16 cellular contexts compared by ENCODE assay signal in the genomic region with DNA sequence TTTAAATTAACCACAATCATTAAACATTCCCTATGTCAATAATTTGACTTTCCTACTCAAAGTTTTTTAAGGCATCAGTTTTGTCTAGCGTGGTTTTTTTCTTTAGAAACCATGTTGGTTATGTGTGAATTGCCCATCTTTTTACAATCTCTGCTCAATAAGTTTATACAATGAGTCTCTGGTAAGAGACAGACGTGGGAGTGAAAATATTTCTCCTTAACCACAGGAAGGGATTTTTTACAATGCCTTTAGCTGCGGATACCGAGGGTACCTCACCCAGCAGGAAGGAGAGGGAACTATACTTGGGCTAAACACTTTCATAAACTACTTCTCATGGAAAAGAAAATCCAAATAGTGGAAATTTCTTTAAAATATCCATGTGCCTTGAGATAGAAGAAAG.
A peak's percentile ranks its signal among the peaks of the same experiment; 100 is the strongest.
DNase-seq lines count a peak whose midpoint lies in the region; ATAC-seq, FAIRE-seq and TF ChIP-seq lines count a peak whose summit lies in the region.
"Had no signal": no experiment of that assay in that cellular context is flagged by ENCODE, and none has a peak within 500 bp of the region (broad histone marks: within the 10 kb centered on the region; RNA-seq: fewer than 3 reads in every experiment).

No MANE protein-coding gene starts in this region.

- TF ChIP-seq CTCF in AG10803 (conservative IDR thresholded peaks at IDR 0.05; ENCODE audit: low read length) (no peak), brain (conservative IDR thresholded peaks at IDR 0.05) (no peak), upper lobe of right lung (IDR thresholded peaks at IDR 0.05) (no peak), natural killer cell (IDR thresholded peaks at IDR 0.05) (no peak)

- H3K9me3 ChIP-seq in KOPT-K1 (ENCODE audit: insufficient read depth, low read length, poor library complexity, severe bottlenecking) (no peaks in the 10 kb centered on the region), muscle layer of duodenum (ENCODE audit: control insufficient read depth in 1 of 2, low read length in 2 of 2) (no peaks in the 10 kb centered on the region), upper lobe of right lung (no peaks in the 10 kb centered on the region)

- no peaks in the 10 kb centered on the region for H3K27me3 ChIP-seq in muscle layer of duodenum (ENCODE audit: low read depth, low read length)
- H3K27me3 ChIP-seq in upper lobe of right lung = no peaks in the 10 kb centered on the region

- H3K4me3 ChIP-seq in AG10803 (ENCODE audit: low read length) (no peak overlapping the region), muscle layer of duodenum (ENCODE audit: low read depth in 1 of 2, low read length in 2 of 2) (no peak overlapping the region), upper lobe of right lung (no peak overlapping the region)

- peaks cover 18% of the 10 kb centered on the region for H3K36me3 ChIP-seq in KOPT-K1 (ENCODE audit: insufficient read depth, low read length)
- peaks cover 5 to 11% of the 10 kb centered on the region in 2 donors for H3K36me3 ChIP-seq in muscle layer of duodenum (ENCODE audit: control insufficient read depth in 1 of 2, insufficient read depth in 2 of 2, low read length in 2 of 2)
- H3K36me3 ChIP-seq in upper lobe of right lung = no peaks in the 10 kb centered on the region

- H3K27me3 Mint-ChIP-seq in brain = no peaks in the 10 kb centered on the region
- H3K27me3 Mint-ChIP-seq in natural killer cell (ENCODE audit: low read depth in 2 of 2) = no peaks in the 10 kb centered on the region
- H3K27me3 Mint-ChIP-seq: activated T-cell treated with anti-CD3 and anti-CD28 coated beads, Interleukin-2, amount 50 U/mL, for 24 hours; stimulated activated naive CD8-positive, alpha-beta T cell treated with anti-CD3 and anti-CD28 coated beads, Interleukin-15, Interleukin-2, amounts not matched to agents 100 ng/mL and 50 ng/mL, for 24 hours had no signal

- H3K4me1 ChIP-seq in muscle layer of duodenum (ENCODE audit: control insufficient read depth in 1 of 2, insufficient read depth in 2 of 2, low read length in 2 of 2) (peaks cover 37 to 49% of the 10 kb centered on the region in 2 donors), upper lobe of right lung (peaks cover 44% of the 10 kb centered on the region)

- H3K36me3 Mint-ChIP-seq in brain (peaks cover 10% of the 10 kb centered on the region), natural killer cell (no peaks in the 10 kb centered on the region)

- H3K4me3 Mint-ChIP-seq in brain = no peak overlapping the region
- H3K4me3 Mint-ChIP-seq in natural killer cell = no peak overlapping the region
- H3K4me3 Mint-ChIP-seq: activated T-cell treated with anti-CD3 and anti-CD28 coated beads, Interleukin-2, amount 50 U/mL, for 24 hours; stimulated activated naive CD8-positive, alpha-beta T cell treated with anti-CD3 and anti-CD28 coated beads, Interleukin-15, Interleukin-2, amounts not matched to agents 100 ng/mL and 50 ng/mL, for 24 hours; T-helper 1 cell treated with Interleukin-12 subunit alpha and Interleukin-12 subunit beta and Interleukin-4 antibody, amounts not matched to agents 30 μg/mL and 1 μg/mL, for 36 hours had no signal

- H3K9me3 Mint-ChIP-seq in brain = no peaks in the 10 kb centered on the region
- H3K9me3 Mint-ChIP-seq in natural killer cell = no peaks in the 10 kb centered on the region
- H3K9me3 Mint-ChIP-seq: activated T-cell treated with anti-CD3 and anti-CD28 coated beads, Interleukin-2, amount 50 U/mL, for 24 hours; stimulated activated naive CD8-positive, alpha-beta T cell treated with anti-CD3 and anti-CD28 coated beads, Interleukin-15, Interleukin-2, amounts not matched to agents 100 ng/mL and 50 ng/mL, for 24 hours; T-helper 1 cell treated with Interleukin-12 subunit alpha and Interleukin-12 subunit beta and Interleukin-4 antibody, amounts not matched to agents 30 μg/mL and 1 μg/mL, for 36 hours had no signal

- ATAC-seq in upper lobe of right lung = no peak
- ATAC-seq in natural killer cell = no peak

- no peak for FAIRE-seq in H54 (lab: Jason Lieb, UNC)

- DNase-seq in AG10803 (ENCODE audit: low read depth) (peak; percentile 27), H54 (ENCODE audit: insufficient read length, low spot score) (no peak), upper lobe of right lung (no peak), natural killer cell (no peak), NCI-H524 treated with DMSO at 0.1 percent for 48 hours (lab: John Stamatoyannopoulos, UW) (no peak)
- DNase-seq: activated CD4-positive, alpha-beta T cell treated with anti-CD3 and anti-CD28 coated beads for 1 hour; activated T-cell treated with anti-CD3 and anti-CD28 coated beads, Interleukin-2, amount 50 U/mL, for 24 hours; cortex of kidney; DMS 273 treated with DMSO at 0.1 percent for 48 hours; NCI-H2029; nucleus accumbens had no signal

- peak overlapping the region in 3 of 5 experiments; percentile 27 to 78 (median 37) for H3K27ac Mint-ChIP-seq in brain
- H3K27ac Mint-ChIP-seq in natural killer cell = no peak overlapping the region
- H3K27ac Mint-ChIP-seq: activated T-cell treated with anti-CD3 and anti-CD28 coated beads, Interleukin-2, amount 50 U/mL, for 24 hours; stimulated activated naive CD8-positive, alpha-beta T cell treated with anti-CD3 and anti-CD28 coated beads, Interleukin-15, Interleukin-2, amounts not matched to agents 100 ng/mL and 50 ng/mL, for 24 hours; T-helper 1 cell treated with Interleukin-12 subunit alpha and Interleukin-12 subunit beta and Interleukin-4 antibody, amounts not matched to agents 30 μg/mL and 1 μg/mL, for 36 hours had no signal

- H3K4me1 Mint-ChIP-seq in brain (peaks cover 48% of the 10 kb centered on the region), natural killer cell (peaks cover 23 to 32% of the 10 kb centered on the region in 2 donors)

- intact Hi-C loops in upper lobe of right lung (cut with DNase I) = no loop called here
- intact Hi-C loops in natural killer cell (cut with micrococcal nuclease) = no loop called here

- peak overlapping the region; percentile 94 for H3K27ac ChIP-seq in KOPT-K1 (ENCODE audit: low read depth, low read length, poor library complexity, severe bottlenecking)
- peak overlapping the region; percentile 72 for H3K27ac ChIP-seq in muscle layer of duodenum (ENCODE audit: low read length)
- H3K27ac ChIP-seq in upper lobe of right lung = no peak overlapping the region

- TF ChIP-seq POLR2A in H54 (IDR thresholded peaks at IDR 0.05; ENCODE audit: low read depth, low read length) = no peak

Comparison
In these comparisons a context has a peak if more than half of its experiments do, and no peak if none do; other contexts are left out.
1. H3K27ac Mint-ChIP-seq: peak in brain (3 of 5); none in natural killer cell (0 of 2).